In the genomic region with DNA sequence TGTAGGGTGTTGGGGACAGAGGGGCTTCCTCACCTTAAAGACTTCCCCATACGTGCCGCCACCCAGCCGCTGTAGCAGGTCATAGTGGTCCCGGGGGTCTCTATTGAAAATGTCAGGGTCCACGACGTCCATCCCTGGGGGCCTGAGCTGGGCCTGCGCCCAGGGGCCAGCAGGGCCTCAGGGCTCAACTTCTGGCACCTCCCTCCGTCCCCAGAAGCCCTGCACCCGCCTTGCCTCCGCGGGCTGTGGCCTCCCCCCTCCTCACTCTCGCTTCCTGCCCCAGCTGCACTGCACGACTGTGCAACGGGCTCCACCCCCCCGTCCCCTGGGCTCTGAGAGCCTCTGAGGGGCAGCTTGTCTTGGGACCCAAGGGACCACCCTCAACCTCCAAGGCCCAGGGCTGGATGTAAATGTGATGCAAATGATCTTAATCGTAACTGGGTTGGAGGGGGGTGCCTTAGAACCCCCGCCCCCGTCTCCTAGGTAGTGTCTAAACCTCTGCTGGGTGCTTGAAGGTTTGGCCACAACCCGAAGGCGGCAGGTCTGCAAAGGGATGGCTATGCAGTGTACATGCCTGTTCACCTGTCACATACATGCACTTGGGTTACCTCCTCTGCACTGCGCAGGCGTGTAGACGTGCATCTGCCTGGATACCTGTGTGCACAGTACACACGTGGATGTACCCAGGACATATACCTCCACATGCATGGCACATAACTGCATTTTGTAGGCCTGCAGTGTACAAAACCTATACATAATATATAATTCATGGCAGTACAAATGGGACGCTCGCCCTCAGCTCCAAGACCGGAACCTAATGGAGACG, we compare ENCODE assay signal across 1 cellular context.
A peak's percentile ranks its signal among the peaks of the same experiment; 100 is the strongest.
TF ChIP-seq lines count a peak whose summit lies in the region.

Gene MAP4K1 (minus strand): TSS at position 190 of the 826 bp plus-strand sequence. CDS start 58 bp downstream, at position 132.

TF ChIP-seq in GM12878, 131 proteins besides CTCF, POLR2A, EP300 and RAD21 (continued from another document and continues in another):
- TF ChIP-seq REST (IDR thresholded peaks at IDR 0.05; ENCODE audit: low read depth, low read length) (no peak), NR2C1 (IDR thresholded peaks at IDR 0.05) (0 out of 2 replicates have a peak, but pooled peaks have one; percentile 11), STAT1 (conservative IDR thresholded peaks at IDR 0.05) (no peak), PAX8 (IDR thresholded peaks at IDR 0.05) (no peak), ASH2L (IDR thresholded peaks at IDR 0.05; ENCODE audit: borderline replicate concordance, low read depth) (no peak), MTA3 (IDR thresholded peaks at IDR 0.05; ENCODE audit: borderline replicate concordance, low read length) (no peak), SRF (IDR thresholded peaks at IDR 0.05; ENCODE audit: low read depth in 2 of 2, low read length in 2 of 2) (no peak), RUNX3 (IDR thresholded peaks at IDR 0.05; ENCODE audit: low read length) (peak; percentile 43; the same call in 1 of the 2 replicates), SP1 (IDR thresholded peaks at IDR 0.05; ENCODE audit: low read depth, low read length) (peak; percentile 64), NBN (IDR thresholded peaks at IDR 0.05) (peak; percentile 60; the same call in 1 of the 2 replicates), PRDM15 (CRISPR knock-in tag; IDR thresholded peaks at IDR 0.05) (no peak), TBL1XR1 (IDR thresholded peaks at IDR 0.05; ENCODE audit: low read depth, low read length) (no peak; the same call in 1 of the 2 replicates), ZNF217 (IDR thresholded peaks at IDR 0.05) (no peak), RFX5 (IDR thresholded peaks at IDR 0.05; ENCODE audit: low read depth, low read length) (no peak), PML (IDR thresholded peaks at IDR 0.05; ENCODE audit: low read length) (no peak), E2F4 (IDR thresholded peaks at IDR 0.05; ENCODE audit: low read depth, low read length) (no peak), JUND (IDR thresholded peaks at IDR 0.05; ENCODE audit: low read depth, low read length) (no peak), IKZF1 (conservative IDR thresholded peaks at IDR 0.05) (peak; percentile 64), ZZZ3 (IDR thresholded peaks at IDR 0.05; ENCODE audit: control insufficient read depth, insufficient read length, low read depth) (no peak), RCOR1 (conservative IDR thresholded peaks at IDR 0.05; ENCODE audit: low read depth, low read length) (no peak), MEF2B (IDR thresholded peaks at IDR 0.05; ENCODE audit: partially characterized antibody, poor library complexity, severe bottlenecking) (peak; percentile 99), PKNOX1 (IDR thresholded peaks at IDR 0.05) (peak; percentile 81), CREM (IDR thresholded peaks at IDR 0.05; ENCODE audit: low read depth) (peak; percentile 23; the same call in 1 of the 2 replicates), ETV6 (conservative IDR thresholded peaks at IDR 0.05 in 1 of 2, IDR thresholded peaks at IDR 0.05 in 1 of 2; ENCODE audit: borderline replicate concordance in 1 of 2, low read depth in 1 of 2) (peak in 1 of 2 experiments; percentile 24; a peak in 1 of 4 replicates), ZNF384 (IDR thresholded peaks at IDR 0.05; ENCODE audit: borderline replicate concordance, low read depth, low read length) (no peak), STAT3 (IDR thresholded peaks at IDR 0.05; ENCODE audit: low read depth, low read length) (no peak), ESRRA (IDR thresholded peaks at IDR 0.05; ENCODE audit: low read length) (no peak), HDGF (IDR thresholded peaks at IDR 0.05) (peak; percentile 55; the same call in 1 of the 2 replicates), RB1 (IDR thresholded peaks at IDR 0.05; ENCODE audit: borderline replicate concordance) (peak; percentile 89; the same call in 1 of the 2 replicates), SUPT20H (IDR thresholded peaks at IDR 0.05; ENCODE audit: borderline replicate concordance, control insufficient read depth, low read depth, low read length) (no peak), ATF7 (IDR thresholded peaks at IDR 0.05; ENCODE audit: low read depth) (peak; percentile 56), SREBF2 (IDR thresholded peaks at IDR 0.05; ENCODE audit: low read length) (no peak), FOXM1 (IDR thresholded peaks at IDR 0.05; ENCODE audit: low read depth, low read length) (no peak), YY1 (IDR thresholded peaks at IDR 0.05; ENCODE audit: low read depth, low read length) (no peak), SREBF1 (IDR thresholded peaks at IDR 0.05; ENCODE audit: low read length) (no peak), POLR2AphosphoS5 (IDR thresholded peaks at IDR 0.05; ENCODE audit: low read length) (peak; percentile 73; the same call in 1 of the 2 replicates), BRCA1 (IDR thresholded peaks at IDR 0.05; ENCODE audit: low read depth, low read length) (no peak), CEBPZ (IDR thresholded peaks at IDR 0.05; ENCODE audit: low read depth, low read length) (no peak), CBX5 (IDR thresholded peaks at IDR 0.05; ENCODE audit: low read depth) (no peak), BMI1 (IDR thresholded peaks at IDR 0.05; ENCODE audit: borderline replicate concordance) (no peak), MYC (IDR thresholded peaks at IDR 0.05; ENCODE audit: insufficient read depth, insufficient read length, insufficient replicate concordance, low read length, severe bottlenecking) (no peak), MEF2A (IDR thresholded peaks at IDR 0.05; ENCODE audit: insufficient read depth, low read depth, low read length) (no peak), GATAD2B (conservative IDR thresholded peaks at IDR 0.05; ENCODE audit: low read depth) (peak; percentile 95), BHLHE40 (IDR thresholded peaks at IDR 0.05; ENCODE audit: borderline replicate concordance in 1 of 2, low read depth in 2 of 2, low read length in 1 of 2) (peak; percentile 82 to 83)
- TF ChIP-seq, protein P1, sequence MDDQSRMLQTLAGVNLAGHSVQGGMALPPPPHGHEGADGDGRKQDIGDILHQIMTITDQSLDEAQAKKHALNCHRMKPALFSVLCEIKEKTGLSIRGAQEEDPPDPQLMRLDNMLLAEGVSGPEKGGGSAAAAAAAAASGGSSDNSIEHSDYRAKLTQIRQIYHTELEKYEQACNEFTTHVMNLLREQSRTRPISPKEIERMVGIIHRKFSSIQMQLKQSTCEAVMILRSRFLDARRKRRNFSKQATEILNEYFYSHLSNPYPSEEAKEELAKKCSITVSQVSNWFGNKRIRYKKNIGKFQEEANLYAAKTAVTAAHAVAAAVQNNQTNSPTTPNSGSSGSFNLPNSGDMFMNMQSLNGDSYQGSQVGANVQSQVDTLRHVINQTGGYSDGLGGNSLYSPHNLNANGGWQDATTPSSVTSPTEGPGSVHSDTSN (IDR thresholded peaks at IDR 0.05; ENCODE audit: insufficient replicate concordance, low read depth, low read length): no peak
- TF ChIP-seq, protein P2, sequence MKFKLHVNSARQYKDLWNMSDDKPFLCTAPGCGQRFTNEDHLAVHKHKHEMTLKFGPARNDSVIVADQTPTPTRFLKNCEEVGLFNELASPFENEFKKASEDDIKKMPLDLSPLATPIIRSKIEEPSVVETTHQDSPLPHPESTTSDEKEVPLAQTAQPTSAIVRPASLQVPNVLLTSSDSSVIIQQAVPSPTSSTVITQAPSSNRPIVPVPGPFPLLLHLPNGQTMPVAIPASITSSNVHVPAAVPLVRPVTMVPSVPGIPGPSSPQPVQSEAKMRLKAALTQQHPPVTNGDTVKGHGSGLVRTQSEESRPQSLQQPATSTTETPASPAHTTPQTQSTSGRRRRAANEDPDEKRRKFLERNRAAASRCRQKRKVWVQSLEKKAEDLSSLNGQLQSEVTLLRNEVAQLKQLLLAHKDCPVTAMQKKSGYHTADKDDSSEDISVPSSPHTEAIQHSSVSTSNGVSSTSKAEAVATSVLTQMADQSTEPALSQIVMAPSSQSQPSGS (IDR thresholded peaks at IDR 0.05; ENCODE audit: low read length): no peak
